Comparison of ENCODE assay signal across 1 cellular context in genomic region chrX:47523297-47523696, GRCh38.
TF ChIP-seq lines count a peak whose summit lies in the region.

No MANE protein-coding gene starts in this region.

TF ChIP-seq in HEK293, 187 proteins besides CTCF, POLR2A, EP300 and RAD21 (continued from another document):
- TF ChIP-seq TCF7L2 (IDR thresholded peaks at IDR 0.05; ENCODE audit: borderline replicate concordance, low read depth, low read length) (no peak), ZNF2 (tag by site-specific recombination; IDR thresholded peaks at IDR 0.05) (0 out of 2 replicates have a peak, but pooled peaks have one; percentile 39), ZNF223 (tag by site-specific recombination; IDR thresholded peaks at IDR 0.05) (no peak), ZBTB44 (tag by site-specific recombination; IDR thresholded peaks at IDR 0.05) (no peak), ZBTB10 (tag by site-specific recombination; IDR thresholded peaks at IDR 0.05) (no peak), AEBP2 (tag by site-specific recombination; IDR thresholded peaks at IDR 0.05; ENCODE audit: borderline replicate concordance) (no peak), ZSCAN18 (tag by site-specific recombination; IDR thresholded peaks at IDR 0.05) (no peak), ZNF311 (tag by site-specific recombination; IDR thresholded peaks at IDR 0.05; ENCODE audit: borderline replicate concordance) (no peak), PRDM2 (tag by site-specific recombination; IDR thresholded peaks at IDR 0.05; ENCODE audit: borderline replicate concordance) (no peak), PATZ1 (tag by site-specific recombination; IDR thresholded peaks at IDR 0.05) (peak; percentile 26; the same call in 1 of the 2 replicates), ZNF785 (tag by site-specific recombination; IDR thresholded peaks at IDR 0.05) (no peak), GLI2 (tag by site-specific recombination; IDR thresholded peaks at IDR 0.05; ENCODE audit: borderline replicate concordance, low read depth) (no peak), ZNF449 (tag by site-specific recombination; IDR thresholded peaks at IDR 0.05) (no peak), ZSCAN23 (tag by site-specific recombination; IDR thresholded peaks at IDR 0.05) (no peak), ZNF571 (tag by site-specific recombination; IDR thresholded peaks at IDR 0.05) (no peak), ZNF404 (tag by site-specific recombination; IDR thresholded peaks at IDR 0.05) (no peak), SALL2 (tag by site-specific recombination; IDR thresholded peaks at IDR 0.05; ENCODE audit: borderline replicate concordance) (no peak), ZNF202 (tag by site-specific recombination; IDR thresholded peaks at IDR 0.05; ENCODE audit: borderline replicate concordance) (no peak), ZFP37 (tag by site-specific recombination; IDR thresholded peaks at IDR 0.05) (no peak; the same call in 1 of the 2 replicates), KLF9 (tag by site-specific recombination; IDR thresholded peaks at IDR 0.05; ENCODE audit: low read depth) (peak; percentile 77; the same call in 1 of the 2 replicates), ZNF132 (tag by site-specific recombination; IDR thresholded peaks at IDR 0.05; ENCODE audit: borderline replicate concordance) (no peak), ZNF707 (tag by site-specific recombination; IDR thresholded peaks at IDR 0.05) (no peak), ZIC2 (tag by site-specific recombination; IDR thresholded peaks at IDR 0.05) (peak; percentile 44; the same call in 1 of the 2 replicates), ZNF148 (tag by site-specific recombination; IDR thresholded peaks at IDR 0.05; ENCODE audit: borderline replicate concordance) (no peak), ZNF558 (tag by site-specific recombination; IDR thresholded peaks at IDR 0.05) (no peak), ZFP3 (tag by site-specific recombination; IDR thresholded peaks at IDR 0.05; ENCODE audit: low read depth) (no peak), ZBTB21 (tag by site-specific recombination; IDR thresholded peaks at IDR 0.05) (no peak), ZNF433 (tag by site-specific recombination; IDR thresholded peaks at IDR 0.05; ENCODE audit: low read depth) (no peak)
